In the genomic region with DNA sequence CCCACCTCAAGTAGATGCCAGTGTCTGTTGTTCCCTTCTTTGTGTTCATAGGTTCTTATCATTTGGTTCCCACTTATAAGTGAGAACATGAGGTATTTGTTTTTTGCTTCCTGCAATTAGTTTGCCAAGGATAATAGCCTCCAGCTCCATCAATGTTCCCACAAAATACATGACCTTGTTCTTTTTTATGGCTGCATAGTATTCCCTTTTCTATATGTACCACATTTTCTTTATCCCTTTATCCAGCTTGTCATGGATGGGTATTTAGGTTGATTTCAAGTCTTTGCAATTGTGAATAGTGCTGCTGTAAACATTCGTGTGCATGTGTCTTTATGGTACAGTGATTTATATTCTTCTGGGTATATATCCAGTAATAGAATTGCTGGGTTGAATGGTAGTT, we compare ENCODE assay signal across 9 cellular contexts.
"Had no signal": no experiment of that assay in that cellular context is flagged by ENCODE, and none has a peak within 500 bp of the region (broad histone marks: within the 10 kb centered on the region; RNA-seq: fewer than 3 reads in every experiment).

No MANE protein-coding gene starts in this region.

- ATAC-seq: GM23338, HCT116 had no signal

- DNase-seq: H7, HFFc6, IMR-90, KBM-7 had no signal

- H3K4me3 ChIP-seq: GM23338, HAP-1 had no signal

- H3K4me1 ChIP-seq: HAP-1 had no signal

- FAIRE-seq: HTR-8/SVneo had no signal

- H3K9ac ChIP-seq: KMS-11 had no signal

- H3K27ac Mint-ChIP-seq: GM23338, HFFc6 had no signal

- H2AFZ ChIP-seq: GM23338 had no signal

- H3K36me3 ChIP-seq: HAP-1 had no signal

- H3K4me3 Mint-ChIP-seq: GM23338, HFFc6 had no signal

- H3K4me2 ChIP-seq: GM23338, KMS-11 had no signal

- H3K27ac ChIP-seq: KMS-11 had no signal

- H3K4me1 Mint-ChIP-seq: GM23338 had no signal
